8 cellular contexts compared by ENCODE assay signal in the genomic region with DNA sequence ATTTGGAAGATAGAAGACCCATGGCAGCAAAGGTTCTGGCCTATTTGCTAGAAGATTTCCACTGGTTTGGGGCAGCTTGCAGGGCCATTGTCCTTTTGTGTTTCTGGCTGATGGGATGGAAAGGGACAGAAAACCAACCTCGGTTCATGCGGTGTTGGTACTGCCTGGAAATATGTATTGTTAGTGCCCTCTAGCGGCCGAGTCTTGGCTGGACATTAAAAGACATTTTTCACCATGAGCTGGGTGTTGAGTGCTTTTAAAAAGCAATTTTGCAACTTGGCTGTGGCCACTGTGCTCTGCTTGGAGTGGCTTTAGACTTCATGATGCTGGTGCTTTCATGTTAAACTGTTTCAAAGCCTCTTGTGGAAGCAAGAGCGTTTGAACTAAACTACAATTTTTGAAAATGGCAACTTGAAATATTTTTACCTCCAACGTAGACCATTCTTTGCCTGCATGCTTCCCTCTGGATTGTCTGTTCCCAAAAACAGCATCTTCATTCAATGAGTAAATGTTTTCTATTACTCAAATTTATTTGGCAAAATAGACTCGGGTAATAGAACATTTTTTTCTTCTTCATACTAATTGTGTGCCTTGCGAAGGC.
DNase-seq lines count a peak whose midpoint lies in the region; ATAC-seq and TF ChIP-seq lines count a peak whose summit lies in the region.

No MANE protein-coding gene starts in this region.

- no peak overlapping the region for H3K4me3 Mint-ChIP-seq in CD4-positive, CD25-positive, alpha-beta regulatory T cell

- H3K36me3 Mint-ChIP-seq in CD4-positive, CD25-positive, alpha-beta regulatory T cell, result no peaks in the 10 kb centered on the region

- in situ Hi-C loops in HAP-1 (cut with MboI; ENCODE audit: low sequenced_read_pairs), result no loop called here

- H3K4me1 ChIP-seq in CD4-positive, CD25-positive, alpha-beta regulatory T cell (ENCODE audit: control insufficient read depth, insufficient read depth, low read length, poor library complexity, severe bottlenecking), result no peaks in the 10 kb centered on the region
- H3K4me1 ChIP-seq in HAP-1 (no peaks in the 10 kb centered on the region), right lobe of liver (no peaks in the 10 kb centered on the region)

- no peak for TF ChIP-seq POLR2A in right lobe of liver (IDR thresholded peaks at IDR 0.05)

- no peaks in the 10 kb centered on the region for H3K9me3 Mint-ChIP-seq in CD4-positive, CD25-positive, alpha-beta regulatory T cell

- H3K27me3 ChIP-seq in CD4-positive, CD25-positive, alpha-beta regulatory T cell (ENCODE audit: control insufficient read depth, insufficient read depth, low read length), result no peaks in the 10 kb centered on the region
- peaks cover 29% of the 10 kb centered on the region for H3K27me3 ChIP-seq in HAP-1 (ENCODE audit: low read depth)
- no peaks in the 10 kb centered on the region for H3K27me3 ChIP-seq in right lobe of liver

- H3K4me3 ChIP-seq in CD4-positive, CD25-positive, alpha-beta regulatory T cell (ENCODE audit: low read depth, low read length), result no peak overlapping the region
- H3K4me3 ChIP-seq in HAP-1 (no peak overlapping the region), coronary artery (no peak overlapping the region), right lobe of liver (no peak overlapping the region)

- peaks cover 0 to 3% (median 0%) of the 10 kb centered on the region in 4 donors for H3K4me1 Mint-ChIP-seq in CD4-positive, CD25-positive, alpha-beta regulatory T cell

- TF ChIP-seq CTCF in coronary artery (IDR thresholded peaks at IDR 0.05) (peak; percentile 61), right lobe of liver (IDR thresholded peaks at IDR 0.05) (peak; percentile 69 to 83 (median 76))

- peak; percentile 22 to 64 (median 53) for DNase-seq in CD4-positive, CD25-positive, alpha-beta regulatory T cell
- DNase-seq in HAP-1 (ENCODE audit: low spot score in 2 of 2) (peak; percentile 76 to 83), NCI-H460 (ENCODE audit: extremely low read depth, low read depth) (peak; percentile 71), coronary artery (ENCODE audit: low spot score) (no peak), right lobe of liver (peak in 2 of 3 donors; percentile 42 to 70)
- peak; percentile 69 for DNase-seq in activated CD4-positive, alpha-beta T cell treated with anti-CD3 and anti-CD28 coated beads for 48 hours
- DNase-seq in stimulated activated CD4-positive, alpha-beta T cell treated with anti-CD3 and anti-CD28 coated beads, TNF-alpha, amount 100 ng/mL, for 48 hours (ENCODE audit: low read depth in 3 of 3), result peak; percentile 25 to 49 (median 43)

- intact Hi-C loops in right lobe of liver (cut with DNase I), result loop anchor here (5.0 to 10.0 kb wide), 2 partner anchors 524 to 531 kb away; no protein-coding TSS in a partner anchor

- no peak overlapping the region for H3K27ac Mint-ChIP-seq in CD4-positive, CD25-positive, alpha-beta regulatory T cell

- H3K9me3 ChIP-seq in CD4-positive, CD25-positive, alpha-beta regulatory T cell (ENCODE audit: control insufficient read depth in 2 of 2, low read length in 2 of 2), result no peaks in the 10 kb centered on the region
- H3K9me3 ChIP-seq in HAP-1 (no peaks in the 10 kb centered on the region), right lobe of liver (no peaks in the 10 kb centered on the region)

- H3K27ac ChIP-seq in CD4-positive, CD25-positive, alpha-beta regulatory T cell (ENCODE audit: insufficient read depth, low read length, poor library complexity, severe bottlenecking), result no peak overlapping the region
- H3K27ac ChIP-seq in coronary artery, result no peak overlapping the region
- H3K27ac ChIP-seq in right lobe of liver, result no peak overlapping the region

- H3K27me3 Mint-ChIP-seq in CD4-positive, CD25-positive, alpha-beta regulatory T cell, result peaks cover 12% of the 10 kb centered on the region

- no peak for ATAC-seq in CD4-positive, CD25-positive, alpha-beta regulatory T cell (ENCODE audit: low read depth in 2 of 2)
- ATAC-seq in right lobe of liver (peak; percentile 83 to 91 (median 90)), GM21717 (IDR thresholded peaks at IDR 0.05; ENCODE audit: unreplicated experiment) (no peak)

- H3K36me3 ChIP-seq in CD4-positive, CD25-positive, alpha-beta regulatory T cell (ENCODE audit: control insufficient read depth, insufficient read depth, low read length), result no peaks in the 10 kb centered on the region
- H3K36me3 ChIP-seq in HAP-1 (replicated peaks) (no peaks in the 10 kb centered on the region), right lobe of liver (no peaks in the 10 kb centered on the region)

- 35% methylated on average over 6 of the region's 8 CpGs for WGBS in right lobe of liver (ENCODE audit: insufficient coverage, low coverage, low lambda C conversion rate, missing lambda C conversion rate)

Comparison
In these comparisons a context has a peak if more than half of its experiments do, and no peak if none do; other contexts are left out.
1. ATAC-seq: peak in right lobe of liver (4 of 4); none in CD4-positive, CD25-positive, alpha-beta regulatory T cell (0 of 2) and GM21717 (single experiment).